In genomic region chr11:108960498-108960897, GRCh38 we compare ENCODE assay signal across 14 cellular contexts.
DNase-seq lines count a peak whose midpoint lies in the region; ATAC-seq and TF ChIP-seq lines count a peak whose summit lies in the region.
"Had no signal": no experiment of that assay in that cellular context is flagged by ENCODE, and none has a peak within 500 bp of the region (broad histone marks: within the 10 kb centered on the region; RNA-seq: fewer than 3 reads in every experiment).

No MANE protein-coding gene starts in this region.

- no peaks in the 10 kb centered on the region for H3K36me3 Mint-ChIP-seq in GM23338 (ENCODE audit: low read depth)
- no peaks in the 10 kb centered on the region for H3K36me3 Mint-ChIP-seq in CD8-positive, alpha-beta T cell

- H3K4me1 ChIP-seq in GM23338 (ENCODE audit: insufficient read depth) = peaks cover 12% of the 10 kb centered on the region; the same call in 1 of the 2 replicates
- H3K4me1 ChIP-seq in neuronal stem cell (ENCODE audit: control insufficient read depth in 2 of 2, insufficient read depth in 1 of 2, low read depth in 1 of 2, low read length in 2 of 2) = peaks cover 3 to 4% of the 10 kb centered on the region in 2 donors
- H3K4me1 ChIP-seq in CD8-positive, alpha-beta T cell (ENCODE audit: insufficient read depth, low read length) = no peaks in the 10 kb centered on the region
- H3K4me1 ChIP-seq in Karpas-422 (ENCODE audit: low read length) = no peaks in the 10 kb centered on the region
- H3K4me1 ChIP-seq: uterus had no signal

- no peak overlapping the region for H3K18ac ChIP-seq in neuronal stem cell (ENCODE audit: low read length)

- H3K79me1 ChIP-seq in neuronal stem cell (ENCODE audit: low read depth, low read length) = no peaks in the 10 kb centered on the region

- H3K9me3 Mint-ChIP-seq in GM23338 = no peaks in the 10 kb centered on the region; the same call in 2 of the 3 replicates
- H3K9me3 Mint-ChIP-seq in CD8-positive, alpha-beta T cell = no peaks in the 10 kb centered on the region

- H3K23ac ChIP-seq in neuronal stem cell (ENCODE audit: low read depth, low read length, poor library complexity) = no peak overlapping the region

- H2AFZ ChIP-seq in GM23338 (peak overlapping the region; percentile 88), neuronal stem cell (ENCODE audit: low read length) (peak overlapping the region; percentile 84), Karpas-422 (ENCODE audit: low read length) (no peak overlapping the region)
- H2AFZ ChIP-seq: PC-9 had no signal

- H3F3A ChIP-seq in GM23338 (replicated peaks; ENCODE audit: low read depth) = no peaks in the 10 kb centered on the region

- H3K27ac Mint-ChIP-seq in GM23338 = no peak overlapping the region
- H3K27ac Mint-ChIP-seq in CD8-positive, alpha-beta T cell = no peak overlapping the region

- H3K27ac ChIP-seq in GM23338 (ENCODE audit: low read depth) = no peak overlapping the region
- H3K27ac ChIP-seq in dorsolateral prefrontal cortex = peak overlapping the region in 42 of 59 donors; percentile 3 to 83 (median 50)
- no peak overlapping the region for H3K27ac ChIP-seq in neuronal stem cell (replicated peaks; ENCODE audit: low read length)
- H3K27ac ChIP-seq in CD8-positive, alpha-beta T cell (ENCODE audit: low read depth, low read length) = no peak overlapping the region
- H3K27ac ChIP-seq in Karpas-422 (ENCODE audit: low read length) = no peak overlapping the region
- H3K27ac ChIP-seq: PC-9, uterus, VCaP had no signal

- no peaks in the 10 kb centered on the region for H3K36me3 ChIP-seq in GM23338 (ENCODE audit: insufficient read depth)
- H3K36me3 ChIP-seq in neuronal stem cell (replicated peaks in 1 of 2; ENCODE audit: control insufficient read depth in 2 of 2, insufficient read depth in 2 of 2, low read length in 2 of 2) = no peaks in the 10 kb centered on the region
- H3K36me3 ChIP-seq in CD8-positive, alpha-beta T cell (ENCODE audit: insufficient read depth, low read length) = no peaks in the 10 kb centered on the region
- H3K36me3 ChIP-seq in Karpas-422 (ENCODE audit: insufficient read depth, low read length) = no peaks in the 10 kb centered on the region
- H3K36me3 ChIP-seq: uterus had no signal

- H4K91ac ChIP-seq in neuronal stem cell (ENCODE audit: low read depth, low read length, poor library complexity) = no peak overlapping the region

- ATAC-seq in GM23338 = peak; percentile 85
- ATAC-seq in CD8-positive, alpha-beta T cell = no peak
- no peak for ATAC-seq in left cardiac atrium

- no peak for TF ChIP-seq CTCF in GM23338 (conservative IDR thresholded peaks at IDR 0.05; ENCODE audit: low read depth in 2 of 2)
- TF ChIP-seq CTCF in dorsolateral prefrontal cortex (IDR thresholded peaks at IDR 0.05 in 54 of 56, conservative IDR thresholded peaks at IDR 0.05 in 2 of 56; ENCODE audit: low read depth in 1 of 56, partially characterized antibody in 56 of 56) = no peak
- no peak for TF ChIP-seq CTCF in CD8-positive, alpha-beta T cell (IDR thresholded peaks at IDR 0.05)

- no CpG with 5 or more reads among the region's 5 CpGs for WGBS in neuronal stem cell (ENCODE audit: extremely low coverage in 2 of 2, insufficient read length in 2 of 2, insufficient replicate concordance in 1 of 2), 2 donors

- H3K4me3 ChIP-seq in GM23338 (no peak overlapping the region), dorsolateral prefrontal cortex (no peak overlapping the region), neuronal stem cell (ENCODE audit: low read length in 2 of 2) (no peak overlapping the region), Karpas-422 (ENCODE audit: low read length) (no peak overlapping the region)
- no peak overlapping the region for H3K4me3 ChIP-seq in CD8-positive, alpha-beta T cell (ENCODE audit: low read depth, low read length)
- H3K4me3 ChIP-seq: PC-9, uterus had no signal

- H3K9me2 ChIP-seq in GM23338 (ENCODE audit: insufficient read depth) = peaks cover 3% of the 10 kb centered on the region; the same call in 1 of the 2 replicates
- no peaks in the 10 kb centered on the region for H3K9me2 ChIP-seq in Karpas-422 (replicated peaks; ENCODE audit: insufficient read depth, low read length)

- H2BK12ac ChIP-seq in neuronal stem cell (ENCODE audit: low read length) = no peak overlapping the region

- DNase-seq in GM23338 (ENCODE audit: low spot score) (peak; percentile 37), NCI-H345 (lab: John Stamatoyannopoulos, UW) (peak; percentile 76), dorsolateral prefrontal cortex (peak in 7 of 10 donors; percentile 16 to 66 (median 47)), neuronal stem cell (ENCODE audit: low spot score) (no peak), Karpas-422 (no peak), left cardiac atrium (no peak)
- no peak for DNase-seq in CD8-positive, alpha-beta T cell
- DNase-seq in stimulated activated CD4-positive, alpha-beta T cell treated with anti-CD3 and anti-CD28 coated beads, Interleukin-4, amount 100 ng/mL, for 24 hours = no peak
- DNase-seq: NCI-H1092; NCI-H446; PC-9; stimulated activated naive CD4-positive, alpha-beta T cell; uterus had no signal

- H3K4me3 Mint-ChIP-seq in GM23338 = no peak overlapping the region
- no peak overlapping the region for H3K4me3 Mint-ChIP-seq in CD8-positive, alpha-beta T cell

- no peak overlapping the region for H2BK15ac ChIP-seq in neuronal stem cell (ENCODE audit: low read length)

- intact Hi-C loops in dorsolateral prefrontal cortex (cut with DNase I) (no loop called here), left cardiac atrium (cut with DNase I) (no loop called here)
- intact Hi-C loops in CD8-positive, alpha-beta T cell (cut with DNase I, micrococcal nuclease) = no loop called here

- H3K14ac ChIP-seq in neuronal stem cell (ENCODE audit: low read length) = no peak overlapping the region

- H3K9me3 ChIP-seq in neuronal stem cell (replicated peaks in 1 of 2; ENCODE audit: control insufficient read depth in 2 of 2, insufficient read depth in 1 of 2, low read depth in 1 of 2, low read length in 2 of 2) = no peaks in the 10 kb centered on the region
- no peaks in the 10 kb centered on the region for H3K9me3 ChIP-seq in CD8-positive, alpha-beta T cell (ENCODE audit: low read length)
- H3K9me3 ChIP-seq in Karpas-422 (ENCODE audit: low read length) = no peaks in the 10 kb centered on the region
- H3K9me3 ChIP-seq: uterus had no signal

- H3K9ac ChIP-seq in neuronal stem cell (ENCODE audit: low read depth, low read length, poor library complexity) (no peak overlapping the region), Karpas-422 (ENCODE audit: low read length) (no peak overlapping the region)

- H3K79me2 ChIP-seq in GM23338 (replicated peaks; ENCODE audit: insufficient read depth) (no peaks in the 10 kb centered on the region), Karpas-422 (ENCODE audit: low read length) (no peaks in the 10 kb centered on the region)

- POLR2A ChIA-PET in CD8-positive, alpha-beta T cell (lab: Charles Lee) = no interaction called here

- H2BK120ac ChIP-seq in neuronal stem cell (ENCODE audit: low read depth, low read length) = no peak overlapping the region

- H3K4me2 ChIP-seq in GM23338 (no peak overlapping the region), neuronal stem cell (ENCODE audit: insufficient read depth, low read length, poor library complexity, severe bottlenecking) (no peak overlapping the region), Karpas-422 (ENCODE audit: low read depth, low read length, poor library complexity, severe bottlenecking) (no peak overlapping the region)
- H3K4me2 ChIP-seq: PC-9 had no signal

- no peak overlapping the region for H2AK5ac ChIP-seq in neuronal stem cell (ENCODE audit: low read depth, low read length)

- H4K20me1 ChIP-seq in GM23338 (replicated peaks; ENCODE audit: insufficient read depth) = no peaks in the 10 kb centered on the region
- H4K20me1 ChIP-seq in Karpas-422 (ENCODE audit: insufficient read depth, low read depth, low read length) = no peaks in the 10 kb centered on the region

- CTCF ChIA-PET in CD8-positive, alpha-beta T cell (lab: Charles Lee) = no interaction called here

- H3K4me1 Mint-ChIP-seq in GM23338 = peaks cover 32% of the 10 kb centered on the region
- H3K4me1 Mint-ChIP-seq in CD8-positive, alpha-beta T cell (ENCODE audit: low read depth) = peaks cover 6% of the 10 kb centered on the region

- H4K8ac ChIP-seq in neuronal stem cell (ENCODE audit: low read depth, low read length) = no peak overlapping the region

- H3K27me3 ChIP-seq in GM23338 (ENCODE audit: insufficient read depth) = no peaks in the 10 kb centered on the region
- H3K27me3 ChIP-seq in dorsolateral prefrontal cortex = no peaks in the 10 kb centered on the region
- H3K27me3 ChIP-seq in neuronal stem cell (ENCODE audit: control insufficient read depth in 3 of 3, insufficient read depth in 3 of 3, low read depth in 1 of 3, low read length in 3 of 3) = no peaks in the 10 kb centered on the region
- H3K27me3 ChIP-seq in CD8-positive, alpha-beta T cell (ENCODE audit: insufficient read depth, low read length) = no peaks in the 10 kb centered on the region
- no peaks in the 10 kb centered on the region for H3K27me3 ChIP-seq in Karpas-422 (ENCODE audit: low read length)
- H3K27me3 ChIP-seq: uterus had no signal

- no peak overlapping the region for H3K4ac ChIP-seq in neuronal stem cell (ENCODE audit: low read length)

- H3K27me3 Mint-ChIP-seq in GM23338 (ENCODE audit: insufficient read depth, low read depth, poor library complexity) = peaks cover 6% of the 10 kb centered on the region
- H3K27me3 Mint-ChIP-seq in CD8-positive, alpha-beta T cell (ENCODE audit: low read depth) = no peaks in the 10 kb centered on the region

- H2BK5ac ChIP-seq in neuronal stem cell (ENCODE audit: low read length) = no peak overlapping the region

TF ChIP-seq in GM23338, 12 proteins besides CTCF, POLR2A, EP300 and RAD21 (continues in another document):
- no peak for TF ChIP-seq ETS1 (IDR thresholded peaks at IDR 0.05)
- no peak for TF ChIP-seq ZNF114 (CRISPR knock-in tag; IDR thresholded peaks at IDR 0.05)
- TF ChIP-seq NANOG (IDR thresholded peaks at IDR 0.05; ENCODE audit: borderline replicate concordance) = no peak
- no peak for TF ChIP-seq POLR2AphosphoS5 (IDR thresholded peaks at IDR 0.05; ENCODE audit: low read depth)

Comparison
In these comparisons a context has a peak if more than half of its experiments do, and no peak if none do; other contexts are left out.
1. DNase-seq: peak in GM23338 (single experiment), NCI-H345 (single experiment) and dorsolateral prefrontal cortex (7 of 10); none in neuronal stem cell (single experiment), CD8-positive, alpha-beta T cell (0 of 7), stimulated activated CD4-positive, alpha-beta T cell treated with anti-CD3 and anti-CD28 coated beads, Interleukin-4, amount 100 ng/mL, for 24 hours (single experiment), Karpas-422 (single experiment) and left cardiac atrium (single experiment).
2. H3K27ac ChIP-seq: peak in dorsolateral prefrontal cortex (42 of 59); none in GM23338 (single experiment), neuronal stem cell (single experiment), CD8-positive, alpha-beta T cell (single experiment) and Karpas-422 (single experiment).